ENCODE assay signal across 8 cellular contexts in genomic region chr14:88562831-88563686, GRCh38. TPM values are rescaled to one million over a fixed set of nuclear protein-coding genes. Genes with fewer than 3 reads are reported as not detected.
DNase-seq lines count a peak whose midpoint lies in the region; ATAC-seq lines count a peak whose summit lies in the region.

A gene with protein sequence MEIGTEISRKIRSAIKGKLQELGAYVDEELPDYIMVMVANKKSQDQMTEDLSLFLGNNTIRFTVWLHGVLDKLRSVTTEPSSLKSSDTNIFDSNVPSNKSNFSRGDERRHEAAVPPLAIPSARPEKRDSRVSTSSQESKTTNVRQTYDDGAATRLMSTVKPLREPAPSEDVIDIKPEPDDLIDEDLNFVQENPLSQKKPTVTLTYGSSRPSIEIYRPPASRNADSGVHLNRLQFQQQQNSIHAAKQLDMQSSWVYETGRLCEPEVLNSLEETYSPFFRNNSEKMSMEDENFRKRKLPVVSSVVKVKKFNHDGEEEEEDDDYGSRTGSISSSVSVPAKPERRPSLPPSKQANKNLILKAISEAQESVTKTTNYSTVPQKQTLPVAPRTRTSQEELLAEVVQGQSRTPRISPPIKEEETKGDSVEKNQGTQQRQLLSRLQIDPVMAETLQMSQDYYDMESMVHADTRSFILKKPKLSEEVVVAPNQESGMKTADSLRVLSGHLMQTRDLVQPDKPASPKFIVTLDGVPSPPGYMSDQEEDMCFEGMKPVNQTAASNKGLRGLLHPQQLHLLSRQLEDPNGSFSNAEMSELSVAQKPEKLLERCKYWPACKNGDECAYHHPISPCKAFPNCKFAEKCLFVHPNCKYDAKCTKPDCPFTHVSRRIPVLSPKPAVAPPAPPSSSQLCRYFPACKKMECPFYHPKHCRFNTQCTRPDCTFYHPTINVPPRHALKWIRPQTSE (plus strand): TSS chr14:88563037. CDS start chr14:88563134, 97 bp downstream.

- H3K27ac Mint-ChIP-seq in activated T-helper 1 cell treated with anti-CD3 and anti-CD28 coated beads, Interleukin-12 subunit alpha, Interleukin-12 subunit beta, Interleukin-2, Interleukin-4 antibody, amounts not matched to agents 30 ng/mL and 10 ng/mL and 1 ng/mL, durations not matched to agents 14 hours and 24 hours and 36 hours, result peak within 1 kb of the TSS; percentile 91
- peak within 1 kb of the TSS; percentile 49 to 94 (median 84) for H3K27ac Mint-ChIP-seq in naive thymus-derived CD4-positive, alpha-beta T cell

- no peaks in the 10 kb centered on the region for H3K9me3 ChIP-seq in KOPT-K1 (ENCODE audit: insufficient read depth, low read length, poor library complexity, severe bottlenecking)
- H3K9me3 ChIP-seq in naive thymus-derived CD4-positive, alpha-beta T cell (ENCODE audit: control insufficient read depth in 2 of 3, low read length in 3 of 3), result no peaks in the 10 kb centered on the region

- H3K4me3 Mint-ChIP-seq in activated T-helper 1 cell treated with anti-CD3 and anti-CD28 coated beads, Interleukin-12 subunit alpha, Interleukin-12 subunit beta, Interleukin-2, Interleukin-4 antibody, amounts not matched to agents 30 ng/mL and 10 ng/mL and 1 ng/mL, durations not matched to agents 14 hours and 24 hours and 36 hours, result peak within 1 kb of the TSS; percentile 91
- H3K4me3 Mint-ChIP-seq in naive thymus-derived CD4-positive, alpha-beta T cell, result peak within 1 kb of the TSS; percentile 89 to 96 (median 92)

- H3K27me3 ChIP-seq in naive thymus-derived CD4-positive, alpha-beta T cell (ENCODE audit: control insufficient read depth in 2 of 2, insufficient read depth in 2 of 2, low read length in 2 of 2), result no peaks in the 10 kb centered on the region

- peaks cover 29% of the 10 kb centered on the region for H3K4me1 Mint-ChIP-seq in activated T-helper 1 cell treated with anti-CD3 and anti-CD28 coated beads, Interleukin-12 subunit alpha, Interleukin-12 subunit beta, Interleukin-2, Interleukin-4 antibody, amounts not matched to agents 30 ng/mL and 10 ng/mL and 1 ng/mL, durations not matched to agents 14 hours and 24 hours and 36 hours (ENCODE audit: low read depth)
- peaks cover 19 to 44% (median 38%) of the 10 kb centered on the region in 7 donors for H3K4me1 Mint-ChIP-seq in naive thymus-derived CD4-positive, alpha-beta T cell

- peaks cover 22% of the 10 kb centered on the region for H3K27me3 Mint-ChIP-seq in activated T-helper 1 cell treated with anti-CD3 and anti-CD28 coated beads, Interleukin-12 subunit alpha, Interleukin-12 subunit beta, Interleukin-2, Interleukin-4 antibody, amounts not matched to agents 30 ng/mL and 10 ng/mL and 1 ng/mL, durations not matched to agents 14 hours and 24 hours and 36 hours (ENCODE audit: insufficient read depth)
- peaks cover 0 to 27% (median 0%) of the 10 kb centered on the region in 5 donors for H3K27me3 Mint-ChIP-seq in naive thymus-derived CD4-positive, alpha-beta T cell

- H3K36me3 ChIP-seq in KOPT-K1 (ENCODE audit: insufficient read depth, low read length), result peaks cover 14% of the 10 kb centered on the region
- peaks cover 0 to 5% (median 0%) of the 10 kb centered on the region in 3 experiments for H3K36me3 ChIP-seq in naive thymus-derived CD4-positive, alpha-beta T cell (ENCODE audit: control insufficient read depth in 2 of 3, insufficient read depth in 3 of 3, low read length in 3 of 3)

- intact Hi-C loops in activated T-helper 1 cell treated with anti-CD3 and anti-CD28 coated beads, Interleukin-12 subunit alpha, Interleukin-12 subunit beta, Interleukin-2, Interleukin-4 antibody, amounts not matched to agents 30 ng/mL and 10 ng/mL and 1 ng/mL, durations not matched to agents 14 hours and 24 hours and 36 hours (cut with micrococcal nuclease), result loop anchor here (1.0 to 10.0 kb wide), 10 partner anchors 8 to 1392 kb away; partner anchors contain the start of genes EFCAB11, EML5, GALC and GPR65
- intact Hi-C loops in naive thymus-derived CD4-positive, alpha-beta T cell (cut with micrococcal nuclease), result loop anchor here (1.0 to 10.0 kb wide), 10 partner anchors 8 to 1694 kb away; partner anchors contain the start of genes EFCAB11 (in 2 of the 2), EML5 (in 2 of the 2), GPR65 (in 2 of the 2) and TDP1 (in 2 of the 2)

- peak within 1 kb of the TSS; percentile 84 for H3K4me3 ChIP-seq in naive thymus-derived CD4-positive, alpha-beta T cell (ENCODE audit: low read length)

- DNase-seq in Daoy (ENCODE audit: low read depth), result peak; percentile 97
- peak; percentile 82 for DNase-seq in RPMI7951 (ENCODE audit: low read depth)
- DNase-seq in activated T-helper 1 cell treated with anti-CD3 and anti-CD28 coated beads, Interleukin-12 subunit alpha, Interleukin-12 subunit beta, Interleukin-2, Interleukin-4 antibody, amounts not matched to agents 30 ng/mL and 10 ng/mL and 1 ng/mL, durations not matched to agents 14 hours and 24 hours and 36 hours (ENCODE audit: low spot score), result peak; percentile 87
- DNase-seq in fibroblast of gingiva (ENCODE audit: low read depth), result peak; percentile 83
- peak; percentile 80 to 91 (median 88) for DNase-seq in naive thymus-derived CD4-positive, alpha-beta T cell
- DNase-seq in stimulated activated naive CD4-positive, alpha-beta T cell (lab: John Stamatoyannopoulos, UW), result peak; percentile 76 to 90 (median 79)

- H3K4me1 ChIP-seq in naive thymus-derived CD4-positive, alpha-beta T cell (ENCODE audit: control insufficient read depth in 2 of 2, insufficient read depth in 2 of 2, low read length in 2 of 2), result peaks cover 12 to 13% of the 10 kb centered on the region in 2 donors

- peak within 1 kb of the TSS; percentile 81 for H3K27ac ChIP-seq in KOPT-K1 (ENCODE audit: low read depth, low read length, poor library complexity, severe bottlenecking)
- H3K27ac ChIP-seq in naive thymus-derived CD4-positive, alpha-beta T cell (ENCODE audit: low read depth, low read length), result peak within 1 kb of the TSS; percentile 72

- peaks cover 5% of the 10 kb centered on the region for H3K9me3 Mint-ChIP-seq in activated T-helper 1 cell treated with anti-CD3 and anti-CD28 coated beads, Interleukin-12 subunit alpha, Interleukin-12 subunit beta, Interleukin-2, Interleukin-4 antibody, amounts not matched to agents 30 ng/mL and 10 ng/mL and 1 ng/mL, durations not matched to agents 14 hours and 24 hours and 36 hours
- H3K9me3 Mint-ChIP-seq in naive thymus-derived CD4-positive, alpha-beta T cell, result peaks cover 0 to 3% (median 0%) of the 10 kb centered on the region in 11 donors

- H3K36me3 Mint-ChIP-seq in activated T-helper 1 cell treated with anti-CD3 and anti-CD28 coated beads, Interleukin-12 subunit alpha, Interleukin-12 subunit beta, Interleukin-2, Interleukin-4 antibody, amounts not matched to agents 30 ng/mL and 10 ng/mL and 1 ng/mL, durations not matched to agents 14 hours and 24 hours and 36 hours (ENCODE audit: low read depth), result peaks cover 21% of the 10 kb centered on the region
- peaks cover 2 to 15% (median 3%) of the 10 kb centered on the region in 5 donors for H3K36me3 Mint-ChIP-seq in naive thymus-derived CD4-positive, alpha-beta T cell

- peak; percentile 96 for ATAC-seq in GM21786 (IDR thresholded peaks at IDR 0.05; ENCODE audit: unreplicated experiment)
- peak; percentile 98 for ATAC-seq in naive thymus-derived CD4-positive, alpha-beta T cell

- POLR2A ChIA-PET in naive thymus-derived CD4-positive, alpha-beta T cell (lab: Charles Lee), result interaction anchor here (1.4 kb wide), 1 partner anchor 12 kb away, joined by 4 read pairs; no protein-coding TSS in a partner anchor

- CTCF ChIA-PET in naive thymus-derived CD4-positive, alpha-beta T cell (lab: Charles Lee), result no interaction called here

RNA-seq across cellular contexts. Expression of the gene that starts here (rescaled TPM):
- total RNA-seq in Daoy (2014; rRNA removed; shearing (Covaris generic)), result 105 and 116 TPM in 2 replicates
- total RNA-seq in RPMI7951 (2014; rRNA removed; shearing (Covaris generic)), result 55.5 and 77.7 TPM in 2 replicates
- 61.0 and 65.5 TPM in 2 replicates for total RNA-seq in activated T-helper 1 cell treated with anti-CD3 and anti-CD28 coated beads, Interleukin-12 subunit alpha, Interleukin-12 subunit beta, Interleukin-2, Interleukin-4 antibody, amounts not matched to agents 30 ng/mL and 10 ng/mL and 1 ng/mL, durations not matched to agents 14 hours and 24 hours and 36 hours
- total RNA-seq in naive thymus-derived CD4-positive, alpha-beta T cell, result 10 to 100 TPM; 40.1 to 66.2 (median 45.6) TPM
- polyA plus RNA-seq in naive thymus-derived CD4-positive, alpha-beta T cell, result 10 to 100 TPM; 39.7 to 72.4 TPM

Comparison
In these comparisons a context has a peak if more than half of its experiments do, and no peak if none do; other contexts are left out.
1. Peak in every context shown above with its lines: DNase-seq, ATAC-seq, H3K4me3 ChIP-seq and H3K27ac ChIP-seq.